1 cellular context compared by ENCODE assay signal in genomic region chr3:50227390-50228183, GRCh38.
TF ChIP-seq lines count a peak whose summit lies in the region.

No MANE protein-coding gene starts in this region.

TF ChIP-seq in HEK293, 187 proteins besides CTCF, POLR2A, EP300 and RAD21 (continued from another document):
- no peak for TF ChIP-seq ZNF280D (tag by site-specific recombination; IDR thresholded peaks at IDR 0.05)
- TF ChIP-seq ZNF707 (tag by site-specific recombination; IDR thresholded peaks at IDR 0.05), result no peak
- no peak for TF ChIP-seq ZNF138 (tag by site-specific recombination; IDR thresholded peaks at IDR 0.05; ENCODE audit: borderline replicate concordance)
- no peak for TF ChIP-seq ZNF292 (tag by site-specific recombination; IDR thresholded peaks at IDR 0.05; ENCODE audit: borderline replicate concordance, low read depth)
- no peak for TF ChIP-seq ZNF302 (tag by site-specific recombination; IDR thresholded peaks at IDR 0.05; ENCODE audit: low read depth)
- no peak for TF ChIP-seq ZNF404 (tag by site-specific recombination; IDR thresholded peaks at IDR 0.05)
- TF ChIP-seq ZNF26 (tag by site-specific recombination; IDR thresholded peaks at IDR 0.05), result no peak
- no peak for TF ChIP-seq ZNF18 (tag by site-specific recombination; IDR thresholded peaks at IDR 0.05)
- TF ChIP-seq GLI4 (tag by site-specific recombination; IDR thresholded peaks at IDR 0.05), result no peak
- TF ChIP-seq ZNF645 (tag by site-specific recombination; IDR thresholded peaks at IDR 0.05), result no peak
- no peak for TF ChIP-seq ZNF23 (tag by site-specific recombination; IDR thresholded peaks at IDR 0.05; ENCODE audit: borderline replicate concordance)
- TF ChIP-seq ZNF626 (tag by site-specific recombination; IDR thresholded peaks at IDR 0.05), result no peak
- no peak for TF ChIP-seq PRDM2 (tag by site-specific recombination; IDR thresholded peaks at IDR 0.05; ENCODE audit: borderline replicate concordance)
- TF ChIP-seq ZNF221 (tag by site-specific recombination; IDR thresholded peaks at IDR 0.05; ENCODE audit: borderline replicate concordance), result no peak
- no peak for TF ChIP-seq ZBTB1 (tag by site-specific recombination; IDR thresholded peaks at IDR 0.05)
- peak; percentile 45; the same call in 1 of the 2 replicates for TF ChIP-seq ZIC2 (tag by site-specific recombination; IDR thresholded peaks at IDR 0.05)
- peak; percentile 84 for TF ChIP-seq EGR2 (tag by site-specific recombination; IDR thresholded peaks at IDR 0.05; ENCODE audit: low read depth)
- TF ChIP-seq ZNF561 (tag by site-specific recombination; IDR thresholded peaks at IDR 0.05; ENCODE audit: borderline replicate concordance), result peak; percentile 70; the same call in 1 of the 2 replicates
- no peak for TF ChIP-seq ZNF175 (tag by site-specific recombination; IDR thresholded peaks at IDR 0.05)
- no peak for TF ChIP-seq ZNF112 (tag by site-specific recombination; IDR thresholded peaks at IDR 0.05)
- peak; percentile 27; the same call in 1 of the 2 replicates for TF ChIP-seq HIC1 (tag by site-specific recombination; IDR thresholded peaks at IDR 0.05)
- TF ChIP-seq BCL6B (tag by site-specific recombination; IDR thresholded peaks at IDR 0.05), result no peak
- peak; percentile 7; the same call in 1 of the 2 replicates for TF ChIP-seq SP7 (tag by site-specific recombination; IDR thresholded peaks at IDR 0.05)
- TF ChIP-seq BCL11B (tag by site-specific recombination; IDR thresholded peaks at IDR 0.05; ENCODE audit: low read depth), result no peak
- no peak for TF ChIP-seq TCF7L2 (IDR thresholded peaks at IDR 0.05; ENCODE audit: borderline replicate concordance, low read depth, low read length)
- TF ChIP-seq ZNF2 (tag by site-specific recombination; IDR thresholded peaks at IDR 0.05), result no peak
- peak; percentile 33; the same call in 1 of the 2 replicates for TF ChIP-seq ZNF629 (tag by site-specific recombination; IDR thresholded peaks at IDR 0.05)
- TF ChIP-seq ZNF350 (tag by site-specific recombination; IDR thresholded peaks at IDR 0.05), result no peak
- TF ChIP-seq PRDM4 (tag by site-specific recombination; IDR thresholded peaks at IDR 0.05), result no peak
- TF ChIP-seq ZNF416 (tag by site-specific recombination; IDR thresholded peaks at IDR 0.05), result no peak
- TF ChIP-seq ZNF362 (tag by site-specific recombination; IDR thresholded peaks at IDR 0.05), result no peak
- no peak for TF ChIP-seq MYNN (tag by site-specific recombination; IDR thresholded peaks at IDR 0.05; ENCODE audit: borderline replicate concordance)
